ENCODE assay signal across 3 cellular contexts in the genomic region with DNA sequence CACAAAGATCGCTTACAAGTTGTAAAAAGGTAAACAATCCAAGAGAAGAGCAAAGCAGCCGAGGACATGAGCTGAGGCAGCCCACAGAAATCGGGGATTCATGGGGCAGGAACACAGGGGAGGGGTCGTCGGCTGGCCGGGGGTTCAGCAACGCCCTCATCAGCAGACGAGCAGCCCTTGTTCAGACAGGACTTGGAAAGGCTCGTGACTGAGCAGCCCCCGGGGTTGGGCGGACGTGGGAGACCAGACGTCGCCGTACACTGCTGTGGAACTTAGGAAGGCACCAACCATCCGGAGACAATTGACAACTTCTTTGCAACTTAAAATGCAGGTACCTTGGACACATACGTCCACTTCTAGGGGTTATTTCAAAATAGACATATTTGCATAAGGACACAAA.
TF ChIP-seq lines count a peak whose summit lies in the region.

No MANE protein-coding gene starts in this region.

TF ChIP-seq in SK-N-SH, 30 proteins besides CTCF, POLR2A, EP300 and RAD21:
- TF ChIP-seq GATA2 (CRISPR knock-in tag; IDR thresholded peaks at IDR 0.05), result no peak
- TF ChIP-seq CHD2 (IDR thresholded peaks at IDR 0.05; ENCODE audit: low read length, partially characterized antibody), result no peak
- TF ChIP-seq EZH2phosphoT487 (IDR thresholded peaks at IDR 0.05; ENCODE audit: borderline replicate concordance, low read depth), result no peak
- TF ChIP-seq, protein P1, sequence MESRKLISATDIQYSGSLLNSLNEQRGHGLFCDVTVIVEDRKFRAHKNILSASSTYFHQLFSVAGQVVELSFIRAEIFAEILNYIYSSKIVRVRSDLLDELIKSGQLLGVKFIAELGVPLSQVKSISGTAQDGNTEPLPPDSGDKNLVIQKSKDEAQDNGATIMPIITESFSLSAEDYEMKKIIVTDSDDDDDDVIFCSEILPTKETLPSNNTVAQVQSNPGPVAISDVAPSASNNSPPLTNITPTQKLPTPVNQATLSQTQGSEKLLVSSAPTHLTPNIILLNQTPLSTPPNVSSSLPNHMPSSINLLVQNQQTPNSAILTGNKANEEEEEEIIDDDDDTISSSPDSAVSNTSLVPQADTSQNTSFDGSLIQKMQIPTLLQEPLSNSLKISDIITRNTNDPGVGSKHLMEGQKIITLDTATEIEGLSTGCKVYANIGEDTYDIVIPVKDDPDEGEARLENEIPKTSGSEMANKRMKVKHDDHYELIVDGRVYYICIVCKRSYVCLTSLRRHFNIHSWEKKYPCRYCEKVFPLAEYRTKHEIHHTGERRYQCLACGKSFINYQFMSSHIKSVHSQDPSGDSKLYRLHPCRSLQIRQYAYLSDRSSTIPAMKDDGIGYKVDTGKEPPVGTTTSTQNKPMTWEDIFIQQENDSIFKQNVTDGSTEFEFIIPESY (IDR thresholded peaks at IDR 0.05; ENCODE audit: borderline replicate concordance, low read depth), result no peak
- no peak for TF ChIP-seq YY1 (IDR thresholded peaks at IDR 0.05; ENCODE audit: low read depth)
- TF ChIP-seq, protein P2, sequence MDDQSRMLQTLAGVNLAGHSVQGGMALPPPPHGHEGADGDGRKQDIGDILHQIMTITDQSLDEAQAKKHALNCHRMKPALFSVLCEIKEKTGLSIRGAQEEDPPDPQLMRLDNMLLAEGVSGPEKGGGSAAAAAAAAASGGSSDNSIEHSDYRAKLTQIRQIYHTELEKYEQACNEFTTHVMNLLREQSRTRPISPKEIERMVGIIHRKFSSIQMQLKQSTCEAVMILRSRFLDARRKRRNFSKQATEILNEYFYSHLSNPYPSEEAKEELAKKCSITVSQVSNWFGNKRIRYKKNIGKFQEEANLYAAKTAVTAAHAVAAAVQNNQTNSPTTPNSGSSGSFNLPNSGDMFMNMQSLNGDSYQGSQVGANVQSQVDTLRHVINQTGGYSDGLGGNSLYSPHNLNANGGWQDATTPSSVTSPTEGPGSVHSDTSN (IDR thresholded peaks at IDR 0.05), result no peak

TF ChIP-seq in SK-N-SH treated with all-trans-retinoic acid at 6 μM for 48 hours, 23 proteins besides CTCF, POLR2A, EP300 and RAD21 (continues in another document):
- TF ChIP-seq, protein P3, sequence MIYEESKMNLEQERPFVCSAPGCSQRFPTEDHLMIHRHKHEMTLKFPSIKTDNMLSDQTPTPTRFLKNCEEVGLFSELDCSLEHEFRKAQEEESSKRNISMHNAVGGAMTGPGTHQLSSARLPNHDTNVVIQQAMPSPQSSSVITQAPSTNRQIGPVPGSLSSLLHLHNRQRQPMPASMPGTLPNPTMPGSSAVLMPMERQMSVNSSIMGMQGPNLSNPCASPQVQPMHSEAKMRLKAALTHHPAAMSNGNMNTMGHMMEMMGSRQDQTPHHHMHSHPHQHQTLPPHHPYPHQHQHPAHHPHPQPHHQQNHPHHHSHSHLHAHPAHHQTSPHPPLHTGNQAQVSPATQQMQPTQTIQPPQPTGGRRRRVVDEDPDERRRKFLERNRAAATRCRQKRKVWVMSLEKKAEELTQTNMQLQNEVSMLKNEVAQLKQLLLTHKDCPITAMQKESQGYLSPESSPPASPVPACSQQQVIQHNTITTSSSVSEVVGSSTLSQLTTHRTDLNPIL (CRISPR knock-in tag; IDR thresholded peaks at IDR 0.05; ENCODE audit: low read depth), result no peak
- TF ChIP-seq ZNF70 (CRISPR knock-in tag; IDR thresholded peaks at IDR 0.05) (no peak), ZNF8 (CRISPR knock-in tag; IDR thresholded peaks at IDR 0.05) (no peak), ZFP30 (CRISPR knock-in tag; IDR thresholded peaks at IDR 0.05) (no peak), OSR1 (CRISPR knock-in tag; IDR thresholded peaks at IDR 0.05) (no peak), PPARA (CRISPR knock-in tag; IDR thresholded peaks at IDR 0.05; ENCODE audit: borderline replicate concordance) (no peak), TOX (CRISPR knock-in tag; IDR thresholded peaks at IDR 0.05; ENCODE audit: borderline replicate concordance) (no peak), SNAI2 (CRISPR knock-in tag; IDR thresholded peaks at IDR 0.05) (no peak), TCF4 (CRISPR knock-in tag; IDR thresholded peaks at IDR 0.05; ENCODE audit: borderline replicate concordance) (no peak), ZC3H10 (CRISPR knock-in tag; IDR thresholded peaks at IDR 0.05) (no peak)
- TF ChIP-seq, protein P4, sequence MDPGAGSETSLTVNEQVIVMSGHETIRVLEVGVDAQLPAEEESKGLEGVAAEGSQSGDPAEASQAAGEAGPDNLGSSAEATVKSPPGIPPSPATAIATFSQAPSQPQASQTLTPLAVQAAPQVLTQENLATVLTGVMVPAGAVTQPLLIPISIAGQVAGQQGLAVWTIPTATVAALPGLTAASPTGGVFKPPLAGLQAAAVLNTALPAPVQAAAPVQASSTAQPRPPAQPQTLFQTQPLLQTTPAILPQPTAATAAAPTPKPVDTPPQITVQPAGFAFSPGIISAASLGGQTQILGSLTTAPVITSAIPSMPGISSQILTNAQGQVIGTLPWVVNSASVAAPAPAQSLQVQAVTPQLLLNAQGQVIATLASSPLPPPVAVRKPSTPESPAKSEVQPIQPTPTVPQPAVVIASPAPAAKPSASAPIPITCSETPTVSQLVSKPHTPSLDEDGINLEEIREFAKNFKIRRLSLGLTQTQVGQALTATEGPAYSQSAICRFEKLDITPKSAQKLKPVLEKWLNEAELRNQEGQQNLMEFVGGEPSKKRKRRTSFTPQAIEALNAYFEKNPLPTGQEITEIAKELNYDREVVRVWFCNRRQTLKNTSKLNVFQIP (CRISPR knock-in tag; IDR thresholded peaks at IDR 0.05; ENCODE audit: borderline replicate concordance, low read depth), result no peak
- TF ChIP-seq, protein P5, sequence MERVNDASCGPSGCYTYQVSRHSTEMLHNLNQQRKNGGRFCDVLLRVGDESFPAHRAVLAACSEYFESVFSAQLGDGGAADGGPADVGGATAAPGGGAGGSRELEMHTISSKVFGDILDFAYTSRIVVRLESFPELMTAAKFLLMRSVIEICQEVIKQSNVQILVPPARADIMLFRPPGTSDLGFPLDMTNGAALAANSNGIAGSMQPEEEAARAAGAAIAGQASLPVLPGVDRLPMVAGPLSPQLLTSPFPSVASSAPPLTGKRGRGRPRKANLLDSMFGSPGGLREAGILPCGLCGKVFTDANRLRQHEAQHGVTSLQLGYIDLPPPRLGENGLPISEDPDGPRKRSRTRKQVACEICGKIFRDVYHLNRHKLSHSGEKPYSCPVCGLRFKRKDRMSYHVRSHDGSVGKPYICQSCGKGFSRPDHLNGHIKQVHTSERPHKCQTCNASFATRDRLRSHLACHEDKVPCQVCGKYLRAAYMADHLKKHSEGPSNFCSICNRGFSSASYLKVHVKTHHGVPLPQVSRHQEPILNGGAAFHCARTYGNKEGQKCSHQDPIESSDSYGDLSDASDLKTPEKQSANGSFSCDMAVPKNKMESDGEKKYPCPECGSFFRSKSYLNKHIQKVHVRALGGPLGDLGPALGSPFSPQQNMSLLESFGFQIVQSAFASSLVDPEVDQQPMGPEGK (CRISPR knock-in tag; IDR thresholded peaks at IDR 0.05; ENCODE audit: borderline replicate concordance), result no peak
- TF ChIP-seq, protein P6, sequence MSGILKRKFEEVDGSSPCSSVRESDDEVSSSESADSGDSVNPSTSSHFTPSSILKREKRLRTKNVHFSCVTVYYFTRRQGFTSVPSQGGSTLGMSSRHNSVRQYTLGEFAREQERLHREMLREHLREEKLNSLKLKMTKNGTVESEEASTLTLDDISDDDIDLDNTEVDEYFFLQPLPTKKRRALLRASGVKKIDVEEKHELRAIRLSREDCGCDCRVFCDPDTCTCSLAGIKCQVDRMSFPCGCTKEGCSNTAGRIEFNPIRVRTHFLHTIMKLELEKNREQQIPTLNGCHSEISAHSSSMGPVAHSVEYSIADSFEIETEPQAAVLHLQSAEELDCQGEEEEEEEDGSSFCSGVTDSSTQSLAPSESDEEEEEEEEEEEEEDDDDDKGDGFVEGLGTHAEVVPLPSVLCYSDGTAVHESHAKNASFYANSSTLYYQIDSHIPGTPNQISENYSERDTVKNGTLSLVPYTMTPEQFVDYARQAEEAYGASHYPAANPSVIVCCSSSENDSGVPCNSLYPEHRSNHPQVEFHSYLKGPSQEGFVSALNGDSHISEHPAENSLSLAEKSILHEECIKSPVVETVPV (CRISPR knock-in tag; IDR thresholded peaks at IDR 0.05), result no peak

TF ChIP-seq in GM12891, 5 proteins besides CTCF, POLR2A, EP300 and RAD21:
- TF ChIP-seq PAX5 (IDR thresholded peaks at IDR 0.05; ENCODE audit: insufficient read depth, low read length, severe bottlenecking) (no peak), TAF1 (IDR thresholded peaks at IDR 0.05; ENCODE audit: low read depth, low read length) (no peak), POU2F2 (IDR thresholded peaks at IDR 0.05; ENCODE audit: low read depth, low read length) (no peak), POLR2AphosphoS5 (IDR thresholded peaks at IDR 0.05; ENCODE audit: low read depth, low read length) (no peak), SPI1 (IDR thresholded peaks at IDR 0.05; ENCODE audit: low read depth, low read length) (no peak)
